In genomic region chr6:36113701-36114100, GRCh38 we compare ENCODE assay signal across 17 cellular contexts. TPM values are rescaled to one million over a fixed set of nuclear protein-coding genes. Genes with fewer than 3 reads are reported as not detected.
DNase-seq lines count a peak whose midpoint lies in the region; ATAC-seq and TF ChIP-seq lines count a peak whose summit lies in the region.
"Had no signal": no experiment of that assay in that cellular context is flagged by ENCODE, and none has a peak within 500 bp of the region (broad histone marks: within the 10 kb centered on the region; RNA-seq: fewer than 3 reads in every experiment).

No MANE protein-coding gene starts in this region.

- H3K4me3 ChIP-seq in SU-DHL-6 (ENCODE audit: insufficient read depth, low read length, poor library complexity, severe bottlenecking): peak overlapping the region; percentile 3
- H3K4me3 ChIP-seq in thymus (ENCODE audit: low read length): no peak overlapping the region
- H3K4me3 ChIP-seq: lung, SJSA1 had no signal

- peak; percentile 57 for ATAC-seq in left ventricle myocardium superior
- no peak for ATAC-seq in Right ventricle myocardium inferior
- ATAC-seq: foreskin keratinocyte had no signal

- no peak overlapping the region for H2AFZ ChIP-seq in SU-DHL-6 (ENCODE audit: low read depth, low read length, severe bottlenecking)

- no peaks in the 10 kb centered on the region for H3K9me2 ChIP-seq in SU-DHL-6 (replicated peaks; ENCODE audit: insufficient read depth, low read length)

- H3K27me3 ChIP-seq in SU-DHL-6 (ENCODE audit: low read length) (no peaks in the 10 kb centered on the region), thymus (ENCODE audit: control insufficient read depth, insufficient read depth) (no peaks in the 10 kb centered on the region)
- H3K27me3 ChIP-seq: BE2C, foreskin keratinocyte, SJSA1 had no signal

- peaks cover 4 to 10% (median 8%) of the 10 kb centered on the region in 3 donors for H3K27me3 Mint-ChIP-seq in immature natural killer cell (ENCODE audit: low read depth in 3 of 3)
- H3K27me3 Mint-ChIP-seq: activated naive CD4-positive, alpha-beta T cell treated with anti-CD3 and anti-CD28 coated beads, Interleukin-2, amount 50 U/mL, for 24 hours had no signal

- H3K9me3 ChIP-seq in SU-DHL-6 (ENCODE audit: insufficient read depth, low read length) (no peaks in the 10 kb centered on the region), thymus (ENCODE audit: control insufficient read depth) (no peaks in the 10 kb centered on the region)
- H3K9me3 ChIP-seq: BE2C, SJSA1 had no signal

- H3K4me2 ChIP-seq in SU-DHL-6 (ENCODE audit: low read depth, low read length, poor library complexity, severe bottlenecking): peak overlapping the region; percentile 64

- no peaks in the 10 kb centered on the region for H3K9me3 Mint-ChIP-seq in immature natural killer cell
- H3K9me3 Mint-ChIP-seq: activated naive CD4-positive, alpha-beta T cell treated with anti-CD3 and anti-CD28 coated beads, Interleukin-2, amount 50 U/mL, for 24 hours; endodermal cell had no signal

- peaks cover 44% of the 10 kb centered on the region for H3K4me1 ChIP-seq in thymus (ENCODE audit: control insufficient read depth, insufficient read depth, low read length)
- H3K4me1 ChIP-seq: BE2C, foreskin keratinocyte, SJSA1 had no signal

- 17% methylated on average over 2 of the region's 2 CpGs for WGBS in thymus

- intact Hi-C loops in left ventricle myocardium superior (cut with micrococcal nuclease) (no loop called here), Right ventricle myocardium inferior (cut with DNase I) (no loop called here), head of caudate nucleus (cut with DNase I) (no loop called here)

- no peak for TF ChIP-seq CTCF in SU-DHL-6 (IDR thresholded peaks at IDR 0.05; ENCODE audit: insufficient read depth, low read length, poor library complexity, severe bottlenecking)

- peak overlapping the region; percentile 60 to 99 (median 96) for H3K27ac Mint-ChIP-seq in immature natural killer cell
- H3K27ac Mint-ChIP-seq: endodermal cell had no signal

- peak overlapping the region; percentile 91 for H3K27ac ChIP-seq in SU-DHL-6 (ENCODE audit: low read depth, low read length)
- peak overlapping the region; percentile 91 for H3K27ac ChIP-seq in thymus (ENCODE audit: low read depth)
- H3K27ac ChIP-seq: foreskin keratinocyte, SJSA1 had no signal

- H3K36me3 Mint-ChIP-seq in immature natural killer cell: peaks cover 11 to 36% (median 12%) of the 10 kb centered on the region in 3 donors

- H4K20me1 ChIP-seq in SU-DHL-6 (ENCODE audit: low read depth, low read length): no peaks in the 10 kb centered on the region

- DNase-seq in left ventricle myocardium superior: no peak
- no peak for DNase-seq in Right ventricle myocardium inferior (ENCODE audit: missing footprints)
- no peak for DNase-seq in immature natural killer cell
- no peak for DNase-seq in head of caudate nucleus
- no peak for DNase-seq in SIG-M5 (lab: John Stamatoyannopoulos, UW)
- DNase-seq in stimulated activated CD4-positive, alpha-beta T cell treated with anti-CD3 and anti-CD28 coated beads, Interleukin-2, amount 100 ng/mL, for 24 hours: no peak
- DNase-seq: BE2C, endodermal cell, foreskin keratinocyte, HCEC 1CT, IMR-90, NCI-H1092 had no signal

- H3K4me1 Mint-ChIP-seq in immature natural killer cell: peaks cover 80 to 89% of the 10 kb centered on the region in 2 donors

- H3K9ac ChIP-seq in SU-DHL-6 (ENCODE audit: low read length): peak overlapping the region; percentile 36

- H3K79me2 ChIP-seq in SU-DHL-6 (ENCODE audit: insufficient read depth, low read length): peaks cover 9% of the 10 kb centered on the region; the same call in 1 of the 2 replicates

- H3K36me3 ChIP-seq in SU-DHL-6 (ENCODE audit: low read length) (0 out of 2 replicates have a peak, but pooled peaks cover 2% of the 10 kb centered on the region), thymus (ENCODE audit: control insufficient read depth, insufficient read depth) (peaks cover 9% of the 10 kb centered on the region)

- peaks cover 86% of the 10 kb centered on the region for H3F3A ChIP-seq in SU-DHL-6 (ENCODE audit: insufficient read depth)

- H3K4me3 Mint-ChIP-seq in immature natural killer cell: peak overlapping the region; percentile 24 to 78 (median 48)
- H3K4me3 Mint-ChIP-seq: activated naive CD4-positive, alpha-beta T cell treated with anti-CD3 and anti-CD28 coated beads, Interleukin-2, amount 50 U/mL, for 24 hours; endodermal cell had no signal

RNA-seq across cellular contexts. Expression of gene MAPK13, which starts 16.6 kb away (rescaled TPM):
- 0.87 TPM for total RNA-seq in left ventricle myocardium superior
- 0.70 TPM for total RNA-seq in Right ventricle myocardium inferior
- 10 to 100 TPM; 35.2 to 52.1 (median 38.4) TPM for polyA plus RNA-seq in immature natural killer cell
- 30.1 TPM for polyA plus RNA-seq in thymus
- total RNA-seq: SJSA1 had no signal
